ENCODE assay signal across 23 cellular contexts in genomic region chr4:4440333-4441061, GRCh38. TPM values are rescaled to one million over a fixed set of nuclear protein-coding genes. Genes with fewer than 3 reads are reported as not detected.
DNase-seq lines count a peak whose midpoint lies in the region; ATAC-seq, FAIRE-seq and TF ChIP-seq lines count a peak whose summit lies in the region.
"Had no signal": no experiment of that assay in that cellular context is flagged by ENCODE, and none has a peak within 500 bp of the region (broad histone marks: within the 10 kb centered on the region; RNA-seq: fewer than 3 reads in every experiment).

No MANE protein-coding gene starts in this region.

- DNase-seq in GM10266 (ENCODE audit: extremely low spot score) (peak; percentile 41), K562 (ENCODE audit: extremely low read depth in 1 of 4, low spot score in 3 of 4) (no peak), SHP77 (lab: John Stamatoyannopoulos, UW) (no peak), SHP77 treated with DMSO at 0.1 percent for 48 hours (lab: John Stamatoyannopoulos, UW) (no peak), BE2C (no peak), PC-3 (no peak)
- DNase-seq: activated effector memory CD4-positive, alpha-beta T cell treated with anti-CD3 and anti-CD28 coated beads, Interleukin-2, amount 50 U/mL, for 16 hours; aorta; CD4-positive, CD25-positive, alpha-beta regulatory T cell; cerebellar nuclear complex; effector memory CD4-positive, alpha-beta T cell; HFFc6; kidney; NCI-H1105; NCI-H524 treated with DMSO at 0.1 percent for 48 hours; OCI-M1; stimulated activated CD4-positive, alpha-beta T cell treated with anti-CD3 and anti-CD28 coated beads, Interleukin-15, amount 100 ng/mL, for 24 hours; T1000; upper lobe of right lung had no signal

- H3K27me3 ChIP-seq in K562 (ENCODE audit: control insufficient read depth in 2 of 2, insufficient read depth in 2 of 2, low read length in 2 of 2) (no peaks in the 10 kb centered on the region), BE2C (no peaks in the 10 kb centered on the region), PC-3 (ENCODE audit: low read length) (no peaks in the 10 kb centered on the region)
- H3K27me3 ChIP-seq: hepatocyte, upper lobe of right lung had no signal

- BruUV-seq in K562 (replicated peaks; lab: Mats Ljungman, UMichigan) (no TSS peak), PC-3 (replicated peaks; lab: Mats Ljungman, UMichigan) (no TSS peak)

- H4K20me1 ChIP-seq in K562 (replicated peaks; ENCODE audit: control insufficient read depth, insufficient read depth, low read length) (no peaks in the 10 kb centered on the region), PC-3 (ENCODE audit: low read length) (no peaks in the 10 kb centered on the region)

- TF ChIP-seq POLR2A in K562 (conservative IDR thresholded peaks at IDR 0.05) = no peak

- no peak overlapping the region for H2AFZ ChIP-seq in K562 (ENCODE audit: low read depth, low read length)
- H2AFZ ChIP-seq in PC-3 (ENCODE audit: low read length) = no peak overlapping the region
- H2AFZ ChIP-seq: hepatocyte had no signal

- intact Hi-C loops in K562 (cut with micrococcal nuclease) = no loop called here
- intact Hi-C loops in PC-3 (cut with micrococcal nuclease) = no loop called here

- H3K36me3 ChIP-seq in K562 (ENCODE audit: control insufficient read depth, insufficient read depth, low read length) (peaks cover 11% of the 10 kb centered on the region; the same call in 1 of the 3 replicates), BE2C (peaks cover 11% of the 10 kb centered on the region), PC-3 (ENCODE audit: low read depth, low read length) (no peaks in the 10 kb centered on the region)

- TF ChIP-seq CTCF in GM10266 (IDR thresholded peaks at IDR 0.05; ENCODE audit: control insufficient read depth, insufficient read depth, low read depth, missing control alignments) (no peak), K562 (IDR thresholded peaks at IDR 0.05 in 2 of 3, conservative IDR thresholded peaks at IDR 0.05 in 1 of 3; ENCODE audit: insufficient read depth in 2 of 3, low read depth in 1 of 3, low read length in 3 of 3) (no peak), BE2C (IDR thresholded peaks at IDR 0.05; ENCODE audit: low read depth, low read length) (no peak), PC-3 (conservative IDR thresholded peaks at IDR 0.05; ENCODE audit: low read depth, low read length) (no peak)

- CTCF ChIA-PET in K562 (lab: Yijun Ruan, JAX; ENCODE audit: low intra/inter-chr PET ratio) (no interaction called here), PC-3 (lab: Charles Lee) (no interaction called here)

- H3K4me3 ChIP-seq in K562 = no peak overlapping the region
- H3K4me3 ChIP-seq in BE2C (ENCODE audit: low read depth, low read length) = no peak overlapping the region
- no peak overlapping the region for H3K4me3 ChIP-seq in PC-3 (ENCODE audit: low read length)
- H3K4me3 ChIP-seq: A549, hepatocyte, upper lobe of right lung had no signal

- 0 out of 4 replicates have a peak overlapping the region, but pooled peaks of 1 of the 2 experiments have one; percentile 20 for H3K9ac ChIP-seq in K562 (ENCODE audit: insufficient read depth in 1 of 2, low read depth in 2 of 2, low read length in 2 of 2)
- H3K9ac ChIP-seq in PC-3 (ENCODE audit: low read length) = no peak overlapping the region

- H3K79me2 ChIP-seq in K562 (ENCODE audit: control insufficient read depth, insufficient read depth, low read length) (no peaks in the 10 kb centered on the region), PC-3 (ENCODE audit: low read length) (no peaks in the 10 kb centered on the region)
- H3K79me2 ChIP-seq: hepatocyte had no signal

- 60% methylated on average over 2 of the region's 2 CpGs for WGBS in K562 (ENCODE audit: insufficient coverage, low coverage, missing lambda C conversion rate)

- no peak for TF ChIP-seq EP300 in K562 (IDR thresholded peaks at IDR 0.05; ENCODE audit: low read length)

- H3K9me3 ChIP-seq in K562 (replicated peaks; ENCODE audit: control insufficient read depth, insufficient read depth, low read depth, low read length) = no peaks in the 10 kb centered on the region
- H3K9me3 ChIP-seq in BE2C = no peaks in the 10 kb centered on the region
- no peaks in the 10 kb centered on the region for H3K9me3 ChIP-seq in PC-3 (ENCODE audit: low read length)
- H3K9me3 ChIP-seq: A549, upper lobe of right lung had no signal

- no peaks in the 10 kb centered on the region for H3K9me2 ChIP-seq in PC-3 (replicated peaks; ENCODE audit: low read length)

- POLR2A ChIA-PET in K562 (lab: Yijun Ruan, JAX) (interaction anchor here (0.7 kb wide), 1 partner anchor 101 kb away, joined by 3 read pairs; no protein-coding TSS in a partner anchor), PC-3 (lab: Charles Lee; ENCODE audit: unreplicated experiment) (no interaction called here)

- H3K9me1 ChIP-seq in K562 (ENCODE audit: control insufficient read depth, insufficient read depth, low read length) = no peaks in the 10 kb centered on the region

- TF ChIP-seq RAD21 in K562 (CRISPR knock-in tag; conservative IDR thresholded peaks at IDR 0.05 in 1 of 2, IDR thresholded peaks at IDR 0.05 in 1 of 2) = no peak

- FAIRE-seq in K562 (lab: Jason Lieb, UNC) = peak; percentile 11
- FAIRE-seq: A549, kidney had no signal

- H3K4me2 ChIP-seq in K562 (ENCODE audit: insufficient read depth, low read length) = no peak overlapping the region
- H3K4me2 ChIP-seq in PC-3 (ENCODE audit: low read length) = no peak overlapping the region
- H3K4me2 ChIP-seq: A549, hepatocyte had no signal

- no peak overlapping the region for H3K27ac ChIP-seq in K562 (ENCODE audit: extremely low read depth, low read depth, low read length)
- no peak overlapping the region for H3K27ac ChIP-seq in PC-3 (ENCODE audit: low read length)
- H3K27ac ChIP-seq: hepatocyte, upper lobe of right lung had no signal

- in situ Hi-C loops in K562 (cut with MboI) = no loop called here

- ATAC-seq in GM19351 (IDR thresholded peaks at IDR 0.05; ENCODE audit: unreplicated experiment) = peak; percentile 78
- peak; percentile 83 for ATAC-seq in HG02884 (IDR thresholded peaks at IDR 0.05; ENCODE audit: unreplicated experiment)
- no peak; the same call in 2 of the 3 replicates for ATAC-seq in K562
- no peak for ATAC-seq in PC-3
- ATAC-seq: A549, upper lobe of right lung had no signal

- H3F3A ChIP-seq in PC-3 (ENCODE audit: low read length, unreplicated experiment) = no peaks in the 10 kb centered on the region

- peaks cover 0 to 13% of the 10 kb centered on the region in 2 experiments; a peak in 4 of 5 replicates for H3K4me1 ChIP-seq in K562 (replicated peaks in 1 of 2; ENCODE audit: control insufficient read depth in 2 of 2, insufficient read depth in 2 of 2, low read length in 2 of 2)
- H3K4me1 ChIP-seq in BE2C = no peaks in the 10 kb centered on the region; the same call in 1 of the 2 replicates
- no peaks in the 10 kb centered on the region for H3K4me1 ChIP-seq in PC-3 (ENCODE audit: insufficient read depth, low read length)
- H3K4me1 ChIP-seq: upper lobe of right lung had no signal

TF ChIP-seq in K562, 482 proteins besides CTCF, POLR2A, EP300 and RAD21 (continues in another document):
- TF ChIP-seq ZNF444 (CRISPR knock-in tag; IDR thresholded peaks at IDR 0.05) = no peak
- no peak for TF ChIP-seq ATF7 (IDR thresholded peaks at IDR 0.05)
- no peak for TF ChIP-seq ZNF584 (CRISPR knock-in tag; IDR thresholded peaks at IDR 0.05; ENCODE audit: low read depth)
- TF ChIP-seq KDM1A (IDR thresholded peaks at IDR 0.05) = no peak
- TF ChIP-seq NCOA6 (IDR thresholded peaks at IDR 0.05) = no peak
- TF ChIP-seq RUNX1 (IDR thresholded peaks at IDR 0.05; ENCODE audit: low read depth) = no peak
- no peak for TF ChIP-seq CREB3 (tag; conservative IDR thresholded peaks at IDR 0.05; ENCODE audit: low read depth)

RNA-seq across cellular contexts. Expression of gene NSG1, which starts 53.6 kb away (rescaled TPM):
- total RNA-seq in K562 (2011; cell fraction: chromatin; rRNA removed; ENCODE audit: low replicate concordance) = not detected in 2 replicates
- not detected in 2 replicates for total RNA-seq in K562 (2011; cell fraction: nucleolus; rRNA removed)
- total RNA-seq in K562 (2011; cell fraction: nucleoplasm; rRNA removed) = not detected in 2 replicates
- not detected in 2 replicates for total RNA-seq in K562 (2014; rRNA removed)
- not detected in 2 replicates for total RNA-seq in K562 (2014; rRNA removed; fragmentation: Illumina TruSeq; extraction: Trizol)
- total RNA-seq in K562 (2015; rRNA removed; fragmentation: Illumina TruSeq; extraction: Trizol) = not detected in 2 replicates
- not detected in 2 replicates for total RNA-seq in K562 (2021)
- not detected in 2 replicates for polyA plus RNA-seq in K562 (2011; rRNA removed)
- not detected in 2 replicates for polyA plus RNA-seq in K562 (2011; cell fraction: cytosol; rRNA removed)
- polyA plus RNA-seq in K562 (2011; cell fraction: nucleus; rRNA removed) = 0.04 TPM in 1 of 2 replicates, not detected in the other
- polyA plus RNA-seq in K562 (2012) = 0.10 TPM in 1 of 2 replicates, not detected in the other
- polyA plus RNA-seq in K562 (2014; fragmentation: Illumina TruSeq; extraction: Trizol) = not detected in 2 replicates
- polyA plus RNA-seq in K562 (2014; fragmentation: Nextera tagmentation; extraction: Ambion mirVana) = not detected
- not detected in 2 replicates for polyA plus RNA-seq in K562 (2014; rRNA removed)
- polyA minus RNA-seq in K562 (2011; rRNA and poly(A)+ RNA removed) = not detected in 2 replicates
- not detected in 2 replicates for polyA minus RNA-seq in K562 (2011; cell fraction: cytosol; rRNA and poly(A)+ RNA removed)
- not detected in 2 replicates for polyA minus RNA-seq in K562 (2011; cell fraction: nucleus; rRNA and poly(A)+ RNA removed)
- 49.2 TPM for polyA plus RNA-seq in BE2C (2012; ENCODE audit: insufficient read depth, insufficient read length, low read depth)
- not detected in 2 replicates for total RNA-seq in PC-3 (2014; rRNA removed)

Comparison
In these comparisons a context has a peak if more than half of its experiments do, and no peak if none do; other contexts are left out.
1. ATAC-seq: peak in GM19351 (single experiment) and HG02884 (single experiment); none in K562 (single experiment) and PC-3 (single experiment).